In the genomic region with DNA sequence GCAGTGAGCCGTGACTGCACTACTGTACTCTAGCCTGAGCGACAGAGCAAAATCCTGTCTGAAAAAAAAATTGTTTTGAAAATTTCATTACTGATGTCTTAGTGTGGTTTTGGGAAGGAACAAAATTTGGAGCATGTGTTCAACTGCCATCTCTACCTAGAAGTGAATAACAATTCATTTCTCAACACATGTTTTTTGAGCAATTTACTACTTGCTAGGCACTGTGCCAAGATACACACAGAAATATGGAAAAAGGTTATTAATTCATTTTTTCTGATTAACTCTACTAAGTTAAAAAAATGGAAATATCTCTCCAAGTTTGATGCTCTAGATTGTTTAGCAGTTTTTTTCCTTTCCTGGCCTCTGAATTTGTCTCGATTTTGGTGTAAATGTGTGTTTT, we compare ENCODE assay signal across 15 cellular contexts.
"Had no signal": no experiment of that assay in that cellular context is flagged by ENCODE, and none has a peak within 500 bp of the region (broad histone marks: within the 10 kb centered on the region; RNA-seq: fewer than 3 reads in every experiment).

No MANE protein-coding gene starts in this region.

- H3K27ac ChIP-seq: brain microvascular endothelial cell, gastroesophageal sphincter, thyroid gland had no signal

- H3K9me3 ChIP-seq: gastroesophageal sphincter, right atrium auricular region, thyroid gland, uterus had no signal

- H3K4me3 ChIP-seq: gastroesophageal sphincter, right atrium auricular region, thyroid gland, uterus had no signal

- FAIRE-seq: colon, kidney, small intestine had no signal

- H3K36me3 Mint-ChIP-seq: activated naive CD4-positive, alpha-beta T cell treated with anti-CD3 and anti-CD28 coated beads, Interleukin-2, amount 50 U/mL, for 24 hours had no signal

- H3K36me3 ChIP-seq: brain microvascular endothelial cell, gastroesophageal sphincter, right atrium auricular region, thyroid gland, uterus had no signal

- H3K4me1 ChIP-seq: uterus had no signal

- H3K9me3 Mint-ChIP-seq: activated naive CD4-positive, alpha-beta T cell treated with anti-CD3 and anti-CD28 coated beads, Interleukin-2, amount 50 U/mL, for 24 hours; activated T-cell treated with anti-CD3 and anti-CD28 coated beads, Interleukin-2, amount 50 U/mL, for 24 hours; T-helper 2 cell treated with Interferon-gamma antibody and Interleukin-4, amounts not matched to agents 5 μg/mL and 100 μg/mL, for 36 hours had no signal

- H3K4me3 Mint-ChIP-seq: activated naive CD4-positive, alpha-beta T cell treated with anti-CD3 and anti-CD28 coated beads, Interleukin-2, amount 50 U/mL, for 24 hours; activated T-cell treated with anti-CD3 and anti-CD28 coated beads, Interleukin-2, amount 50 U/mL, for 24 hours; T-helper 2 cell treated with Interferon-gamma antibody and Interleukin-4, amounts not matched to agents 5 μg/mL and 100 μg/mL, for 36 hours had no signal

- H3K27me3 Mint-ChIP-seq: activated naive CD4-positive, alpha-beta T cell treated with anti-CD3 and anti-CD28 coated beads, Interleukin-2, amount 50 U/mL, for 24 hours; activated T-cell treated with anti-CD3 and anti-CD28 coated beads, Interleukin-2, amount 50 U/mL, for 24 hours had no signal

- ATAC-seq: activated CD4-positive, CD25-positive, alpha-beta regulatory T cell treated with anti-CD3 and anti-CD28 coated beads, Interleukin-2, amount 50 U/mL, for 24 hours; gastroesophageal sphincter had no signal

- DNase-seq: activated effector memory CD4-positive, alpha-beta T cell treated with Interleukin-2 at 50 U/mL for 16 hours; activated T-cell treated with anti-CD3 and anti-CD28 coated beads, Interleukin-2, amount 50 U/mL, for 24 hours; amniotic stem cell; effector CD4-positive, alpha-beta T cell; kidney; small intestine; thyroid gland; uterus had no signal

- H3K27ac Mint-ChIP-seq: activated naive CD4-positive, alpha-beta T cell treated with anti-CD3 and anti-CD28 coated beads, Interleukin-2, amount 50 U/mL, for 24 hours; activated T-cell treated with anti-CD3 and anti-CD28 coated beads, Interleukin-2, amount 50 U/mL, for 24 hours; T-helper 2 cell treated with Interferon-gamma antibody and Interleukin-4, amounts not matched to agents 5 μg/mL and 100 μg/mL, for 36 hours had no signal

- H3K27me3 ChIP-seq: brain microvascular endothelial cell, gastroesophageal sphincter, right atrium auricular region, thyroid gland, uterus had no signal
